9 cellular contexts compared by ENCODE assay signal in the genomic region with DNA sequence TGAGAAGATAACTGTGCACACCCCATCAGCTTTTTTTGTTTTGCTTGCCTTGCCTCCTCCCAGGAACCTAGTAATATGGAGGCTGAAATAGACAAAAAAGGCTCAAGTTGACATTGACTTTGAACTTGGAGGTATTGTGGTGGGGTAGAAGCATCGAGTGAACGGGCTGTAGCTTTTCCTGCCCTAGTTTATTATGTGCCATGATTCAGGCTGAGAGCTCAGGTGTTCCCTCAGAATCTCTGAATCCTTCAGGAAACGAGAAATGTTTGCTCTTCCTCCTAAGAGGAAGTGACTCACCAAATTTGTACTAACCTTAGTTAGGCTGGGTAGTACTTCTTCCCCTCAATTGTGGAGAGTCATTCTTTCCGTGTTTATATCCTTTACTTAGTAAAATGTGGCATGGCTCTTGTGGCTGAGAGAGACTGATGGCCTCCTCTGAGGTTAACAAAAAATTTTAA.
DNase-seq lines count a peak whose midpoint lies in the region; ATAC-seq and TF ChIP-seq lines count a peak whose summit lies in the region.
"Had no signal": no experiment of that assay in that cellular context is flagged by ENCODE, and none has a peak within 500 bp of the region (broad histone marks: within the 10 kb centered on the region; RNA-seq: fewer than 3 reads in every experiment).

No MANE protein-coding gene starts in this region.

- H3K9me3 Mint-ChIP-seq in endodermal cell (no peaks in the 10 kb centered on the region), immature natural killer cell (no peaks in the 10 kb centered on the region)
- H3K9me3 Mint-ChIP-seq: naive B cell had no signal

- no peak overlapping the region for H3K9ac ChIP-seq in endodermal cell (ENCODE audit: extremely low read depth, low read length, poor library complexity, severe bottlenecking)

- H3K4me3 ChIP-seq in endodermal cell (ENCODE audit: low read length): no peak overlapping the region

- no peaks in the 10 kb centered on the region for H3K9me3 ChIP-seq in endodermal cell (ENCODE audit: control insufficient read depth, low read length)

- H3K4me1 Mint-ChIP-seq in endodermal cell (peaks cover 12% of the 10 kb centered on the region), immature natural killer cell (no peaks in the 10 kb centered on the region)
- H3K4me1 Mint-ChIP-seq: naive B cell had no signal

- in situ Hi-C loops in GM13976 (cut with MboI; ENCODE audit: low sequenced_read_pairs, unreplicated experiment): no loop called here

- TF ChIP-seq CTCF in endodermal cell (conservative IDR thresholded peaks at IDR 0.05) (no peak), GM13976 (IDR thresholded peaks at IDR 0.05; ENCODE audit: borderline replicate concordance, control extremely low read depth, extremely low read depth, insufficient read depth, missing control alignments) (no peak)

- no peak for ATAC-seq in GM21360 (IDR thresholded peaks at IDR 0.05; ENCODE audit: unreplicated experiment)

- DNase-seq in H4 (ENCODE audit: low spot score) (peak; percentile 87), NCI-H69 (lab: John Stamatoyannopoulos, UW) (peak; percentile 51), endodermal cell (no peak), renal cortical epithelial cell (ENCODE audit: low read depth) (peak; percentile 96), NCI-H2107 (lab: John Stamatoyannopoulos, UW) (no peak), GM13976 (ENCODE audit: low spot score) (no peak), immature natural killer cell (no peak)
- DNase-seq: naive B cell had no signal

- peak overlapping the region; percentile 12 for H3K27ac ChIP-seq in endodermal cell (ENCODE audit: low read depth, low read length)

- H3K27ac Mint-ChIP-seq in endodermal cell: peak overlapping the region; percentile 46
- no peak overlapping the region for H3K27ac Mint-ChIP-seq in immature natural killer cell
- H3K27ac Mint-ChIP-seq: naive B cell had no signal

- H3K27me3 Mint-ChIP-seq in endodermal cell (ENCODE audit: insufficient read depth) (no peaks in the 10 kb centered on the region), immature natural killer cell (ENCODE audit: low read depth in 3 of 3) (peaks cover 4 to 8% (median 5%) of the 10 kb centered on the region in 3 donors)

- no peaks in the 10 kb centered on the region for H3K27me3 ChIP-seq in endodermal cell (ENCODE audit: control insufficient read depth, insufficient read depth, low read length, poor library complexity, severe bottlenecking)

- WGBS in endodermal cell (ENCODE audit: insufficient coverage in 1 of 2, insufficient read length in 1 of 2), 2 experiments: 80 to 96% methylated on average over 4 of the region's 4 CpGs

- no peaks in the 10 kb centered on the region for H3K36me3 ChIP-seq in endodermal cell (ENCODE audit: control insufficient read depth, insufficient read depth, low read length)

- H3K36me3 Mint-ChIP-seq in endodermal cell (ENCODE audit: low read depth) (no peaks in the 10 kb centered on the region), immature natural killer cell (no peaks in the 10 kb centered on the region)
- H3K36me3 Mint-ChIP-seq: naive B cell had no signal

- no peaks in the 10 kb centered on the region for H3K4me1 ChIP-seq in endodermal cell (ENCODE audit: control insufficient read depth, insufficient read depth, low read length)

- H3K4me3 Mint-ChIP-seq in endodermal cell (no peak overlapping the region), immature natural killer cell (no peak overlapping the region)
- H3K4me3 Mint-ChIP-seq: naive B cell had no signal

Comparison
In these comparisons a context has a peak if more than half of its experiments do, and no peak if none do; other contexts are left out.
1. DNase-seq: peak in H4 (single experiment), NCI-H69 (single experiment) and renal cortical epithelial cell (single experiment); none in endodermal cell (single experiment), NCI-H2107 (single experiment), GM13976 (single experiment) and immature natural killer cell (0 of 3).